In genomic region chr2:64455545-64455944, GRCh38 we compare ENCODE assay signal across 9 cellular contexts. TPM values are rescaled to one million over a fixed set of nuclear protein-coding genes. Genes with fewer than 3 reads are reported as not detected.
DNase-seq lines count a peak whose midpoint lies in the region; ATAC-seq and TF ChIP-seq lines count a peak whose summit lies in the region.
"Had no signal": no experiment of that assay in that cellular context is flagged by ENCODE, and none has a peak within 500 bp of the region (broad histone marks: within the 10 kb centered on the region; RNA-seq: fewer than 3 reads in every experiment).

No MANE protein-coding gene starts in this region.

- peaks cover 4% of the 10 kb centered on the region for H3K9me3 Mint-ChIP-seq in glutamatergic neuron (ENCODE audit: unreplicated experiment)
- no peaks in the 10 kb centered on the region for H3K9me3 Mint-ChIP-seq in stimulated activated effector memory CD8-positive, alpha-beta T cell treated with anti-CD3 and anti-CD28 coated beads, Interleukin-12 subunit alpha, Interleukin-12 subunit beta, amount 100 ng/mL, for 72 hours

- CTCF ChIA-PET in SK-N-SH (lab: Yijun Ruan, JAX), result interaction anchor here (1.7 kb wide), 1 partner anchor 26 kb away, joined by 5 read pairs; no protein-coding TSS in a partner anchor

- peaks cover 3 to 10% of the 10 kb centered on the region in 2 experiments; a peak in 3 of 4 replicates for H3K4me1 ChIP-seq in SK-N-SH (ENCODE audit: control insufficient read depth in 1 of 2, insufficient read depth in 2 of 2, low read depth in 1 of 2, low read length in 1 of 2)

- H3K36me3 Mint-ChIP-seq in glutamatergic neuron (ENCODE audit: unreplicated experiment), result peaks cover 7% of the 10 kb centered on the region
- H3K36me3 Mint-ChIP-seq in stimulated activated effector memory CD8-positive, alpha-beta T cell treated with anti-CD3 and anti-CD28 coated beads, Interleukin-12 subunit alpha, Interleukin-12 subunit beta, amount 100 ng/mL, for 72 hours, result no peaks in the 10 kb centered on the region

- H3K9me2 ChIP-seq in SK-N-SH, result no peaks in the 10 kb centered on the region

- H3K27ac ChIP-seq in SK-N-SH (ENCODE audit: low read depth in 2 of 2, low read length in 1 of 2), result no peak overlapping the region
- H3K27ac ChIP-seq in SK-N-MC, result no peak overlapping the region

- no peaks in the 10 kb centered on the region for H3K79me2 ChIP-seq in SK-N-SH (ENCODE audit: insufficient read depth)

- DNase-seq in SK-N-SH, result peak; percentile 11
- no peak for DNase-seq in SK-N-MC (ENCODE audit: low read depth, low spot score)
- no peak for DNase-seq in glutamatergic neuron
- DNase-seq in stimulated activated effector memory CD8-positive, alpha-beta T cell treated with anti-CD3 and anti-CD28 coated beads, Interleukin-12 subunit alpha, Interleukin-12 subunit beta, amount 100 ng/mL, for 72 hours (ENCODE audit: low spot score in 2 of 2), result no peak
- DNase-seq in left colon, result no peak
- DNase-seq: occipital lobe had no signal

- no peaks in the 10 kb centered on the region for H3K4me1 Mint-ChIP-seq in glutamatergic neuron (ENCODE audit: low read depth, unreplicated experiment)
- H3K4me1 Mint-ChIP-seq in stimulated activated effector memory CD8-positive, alpha-beta T cell treated with anti-CD3 and anti-CD28 coated beads, Interleukin-12 subunit alpha, Interleukin-12 subunit beta, amount 100 ng/mL, for 72 hours, result no peaks in the 10 kb centered on the region

- H3K27ac Mint-ChIP-seq in glutamatergic neuron (ENCODE audit: unreplicated experiment), result peak overlapping the region; percentile 2
- H3K27ac Mint-ChIP-seq in stimulated activated effector memory CD8-positive, alpha-beta T cell treated with anti-CD3 and anti-CD28 coated beads, Interleukin-12 subunit alpha, Interleukin-12 subunit beta, amount 100 ng/mL, for 72 hours, result no peak overlapping the region

- H3K4me2 ChIP-seq in SK-N-SH, result peak overlapping the region; percentile 89

- TF ChIP-seq CTCF in SK-N-SH (IDR thresholded peaks at IDR 0.05) (no peak), glutamatergic neuron (IDR thresholded peaks at IDR 0.05; ENCODE audit: partially characterized antibody, unreplicated experiment) (no peak)

- no peak for ATAC-seq in SK-N-SH treated with all-trans-retinoic acid at 6 μM for 48 hours
- ATAC-seq in stimulated activated effector memory CD8-positive, alpha-beta T cell treated with anti-CD3 and anti-CD28 coated beads, Interleukin-12 subunit alpha, Interleukin-12 subunit beta, amount 100 ng/mL, for 72 hours, result no peak
- no peak for ATAC-seq in HG03196 (IDR thresholded peaks at IDR 0.05; ENCODE audit: unreplicated experiment)
- no peak for ATAC-seq in left colon
- no peak for ATAC-seq in GM21723 (IDR thresholded peaks at IDR 0.05; ENCODE audit: unreplicated experiment)

- WGBS in SK-N-SH (ENCODE audit: low lambda C conversion rate), result 83% methylated on average over 2 of the region's 2 CpGs

- H3K36me3 ChIP-seq in SK-N-SH (replicated peaks in 1 of 2; ENCODE audit: control insufficient read depth in 1 of 2, insufficient read depth in 2 of 2, low read length in 1 of 2) (peaks cover 16 to 29% of the 10 kb centered on the region in 2 experiments), SK-N-MC (ENCODE audit: insufficient read depth, low read length) (peaks cover 34% of the 10 kb centered on the region)

- peaks cover 8% of the 10 kb centered on the region for H3F3A ChIP-seq in SK-N-SH (replicated peaks; ENCODE audit: insufficient read depth)

- POLR2A ChIA-PET in SK-N-SH (lab: Yijun Ruan, JAX), result no interaction called here

- H3K4me3 Mint-ChIP-seq in glutamatergic neuron (ENCODE audit: unreplicated experiment), result peak overlapping the region; percentile 89
- peak overlapping the region; percentile 63 for H3K4me3 Mint-ChIP-seq in stimulated activated effector memory CD8-positive, alpha-beta T cell treated with anti-CD3 and anti-CD28 coated beads, Interleukin-12 subunit alpha, Interleukin-12 subunit beta, amount 100 ng/mL, for 72 hours

- no peak for TF ChIP-seq EP300 in SK-N-SH (IDR thresholded peaks at IDR 0.05; ENCODE audit: borderline replicate concordance in 1 of 2, low read depth in 1 of 2, low read length in 1 of 2)

- H2AFZ ChIP-seq in SK-N-SH (ENCODE audit: low read depth), result peak overlapping the region; percentile 94; the same call in 1 of the 2 replicates

- H3K27me3 Mint-ChIP-seq in glutamatergic neuron (ENCODE audit: unreplicated experiment), result peaks cover 4% of the 10 kb centered on the region

- TF ChIP-seq RAD21 in SK-N-SH (IDR thresholded peaks at IDR 0.05; ENCODE audit: low read length), result no peak

- H3K27me3 ChIP-seq in SK-N-SH (ENCODE audit: insufficient read depth), result no peaks in the 10 kb centered on the region

- H4K20me1 ChIP-seq in SK-N-SH (ENCODE audit: insufficient read depth), result no peaks in the 10 kb centered on the region

- H3K4me3 ChIP-seq in SK-N-SH (ENCODE audit: low read depth in 2 of 2, low read length in 1 of 2) (peak overlapping the region in 1 of 2 experiments; percentile 85; a peak in 1 of 4 replicates), SK-N-MC (peak overlapping the region; percentile 83)

- no peak overlapping the region for H3K9ac ChIP-seq in SK-N-SH
- H3K9ac ChIP-seq in SK-N-MC (ENCODE audit: insufficient read length), result no peak overlapping the region

- intact Hi-C loops in left colon (cut with DNase I, micrococcal nuclease), result no loop called here

- no peaks in the 10 kb centered on the region for H3K9me3 ChIP-seq in SK-N-SH
- H3K9me3 ChIP-seq in SK-N-MC (ENCODE audit: low read depth, low read length), result no peaks in the 10 kb centered on the region

TF ChIP-seq in SK-N-SH, 30 proteins besides CTCF, POLR2A, EP300 and RAD21 (continues in another document):
- no peak for TF ChIP-seq GATA2 (CRISPR knock-in tag; IDR thresholded peaks at IDR 0.05)
- TF ChIP-seq YY1 (IDR thresholded peaks at IDR 0.05; ENCODE audit: low read depth), result no peak
- no peak for TF ChIP-seq NRF1 (IDR thresholded peaks at IDR 0.05; ENCODE audit: low read depth, low read length)
- no peak for TF ChIP-seq SMC3 (IDR thresholded peaks at IDR 0.05; ENCODE audit: low read depth, low read length)
- no peak for TF ChIP-seq TEAD4 (IDR thresholded peaks at IDR 0.05; ENCODE audit: borderline replicate concordance, insufficient read depth)
- no peak for TF ChIP-seq FOXJ3 (CRISPR knock-in tag; IDR thresholded peaks at IDR 0.05)
- TF ChIP-seq RCOR1 (IDR thresholded peaks at IDR 0.05; ENCODE audit: low read length), result no peak
- TF ChIP-seq NFIC (IDR thresholded peaks at IDR 0.05; ENCODE audit: borderline replicate concordance), result no peak
- no peak for TF ChIP-seq MAX (IDR thresholded peaks at IDR 0.05; ENCODE audit: low read depth)
- no peak for TF ChIP-seq PBX3 (IDR thresholded peaks at IDR 0.05)
- no peak for TF ChIP-seq CHD2 (IDR thresholded peaks at IDR 0.05; ENCODE audit: low read length, partially characterized antibody)
- no peak for TF ChIP-seq RFX5 (IDR thresholded peaks at IDR 0.05; ENCODE audit: low read length)
- TF ChIP-seq SIN3A (IDR thresholded peaks at IDR 0.05; ENCODE audit: borderline replicate concordance, low read depth, low read length), result no peak

TF ChIP-seq in SK-N-SH treated with all-trans-retinoic acid at 6 μM for 48 hours, 23 proteins besides CTCF, POLR2A, EP300 and RAD21 (continues in another document):
- TF ChIP-seq PPARA (CRISPR knock-in tag; IDR thresholded peaks at IDR 0.05; ENCODE audit: borderline replicate concordance) (no peak), SNAI2 (CRISPR knock-in tag; IDR thresholded peaks at IDR 0.05) (no peak), ARNTL (CRISPR knock-in tag; IDR thresholded peaks at IDR 0.05; ENCODE audit: borderline replicate concordance, low read depth) (no peak), PATZ1 (CRISPR knock-in tag; IDR thresholded peaks at IDR 0.05; ENCODE audit: borderline replicate concordance) (no peak), CREB5 (CRISPR knock-in tag; IDR thresholded peaks at IDR 0.05; ENCODE audit: low read depth) (no peak), CSDC2 (CRISPR knock-in tag; IDR thresholded peaks at IDR 0.05) (no peak), ZFP30 (CRISPR knock-in tag; IDR thresholded peaks at IDR 0.05) (no peak), TOX (CRISPR knock-in tag; IDR thresholded peaks at IDR 0.05; ENCODE audit: borderline replicate concordance) (no peak), GLIS3 (CRISPR knock-in tag; IDR thresholded peaks at IDR 0.05) (no peak), TCF4 (CRISPR knock-in tag; IDR thresholded peaks at IDR 0.05; ENCODE audit: borderline replicate concordance) (no peak), RARB (CRISPR knock-in tag; IDR thresholded peaks at IDR 0.05) (no peak), ZFP3 (CRISPR knock-in tag; IDR thresholded peaks at IDR 0.05) (no peak), ZNF565 (CRISPR knock-in tag; conservative IDR thresholded peaks at IDR 0.05; ENCODE audit: low read depth) (no peak), ZC3H10 (CRISPR knock-in tag; IDR thresholded peaks at IDR 0.05) (no peak), OSR1 (CRISPR knock-in tag; IDR thresholded peaks at IDR 0.05) (no peak)

RNA-seq across cellular contexts. Expression of gene LGALSL, which starts 1.6 kb away (rescaled TPM):
- polyA plus RNA-seq in SK-N-SH (2012; rRNA removed), result 4.9 and 6.5 TPM in 2 replicates
- 5.1 and 6.4 TPM in 2 replicates for polyA plus RNA-seq in SK-N-SH (2012; cell fraction: cytosol; rRNA removed)
- polyA plus RNA-seq in SK-N-SH (2012; cell fraction: nucleus; rRNA removed), result 2.8 and 3.3 TPM in 2 replicates
- 2.8 TPM for total RNA-seq in glutamatergic neuron (ENCODE audit: unreplicated experiment)
- 10 to 100 TPM; 43.6 to 45.5 TPM for total RNA-seq in left colon

Comparison
In these comparisons a context has a peak if more than half of its experiments do, and no peak if none do; other contexts are left out.
1. RNA of gene LGALSL, which starts 1.6 kb away (total RNA-seq): 43.6 to 45.5 TPM in left colon; 2.8 TPM in glutamatergic neuron (single experiment); every median in the first group is over 10 times any median in the second.